1 cellular context compared by ENCODE assay signal in the genomic region with DNA sequence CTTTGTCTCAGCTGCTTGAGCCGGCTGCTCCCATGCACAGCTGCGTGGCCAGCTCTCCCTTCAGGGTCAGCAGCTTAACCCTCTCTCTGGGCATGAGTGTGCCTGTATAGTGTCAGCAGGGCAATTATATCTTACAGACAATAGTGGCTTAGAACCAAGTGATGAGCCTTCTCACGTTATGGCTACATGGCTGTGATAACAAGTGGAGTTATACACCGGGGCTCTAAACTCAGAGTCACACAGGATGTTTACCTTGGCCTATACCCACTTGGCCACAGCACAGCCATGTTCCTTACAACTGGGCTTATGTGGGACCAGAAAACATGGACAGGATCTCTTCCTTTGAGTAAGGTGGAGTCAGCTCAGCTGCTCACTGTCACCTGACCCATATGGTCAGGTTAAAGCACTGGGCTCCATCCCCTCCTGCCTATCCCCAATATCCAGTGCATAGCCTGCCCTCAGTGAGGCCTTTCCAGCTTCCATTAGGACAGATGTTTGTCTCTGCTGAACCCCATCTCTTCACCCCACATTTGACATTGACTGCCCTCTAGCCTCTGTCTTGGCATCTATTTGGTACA.
A peak's percentile ranks its signal among the peaks of the same experiment; 100 is the strongest.
TF ChIP-seq lines count a peak whose summit lies in the region.

No MANE protein-coding gene starts in this region.

TF ChIP-seq in IMR-90, 13 proteins besides CTCF, POLR2A, EP300 and RAD21:
- TF ChIP-seq NFE2L2 (IDR thresholded peaks at IDR 0.05; ENCODE audit: low read depth, low read length): no peak
- peak; percentile 51 for TF ChIP-seq BHLHE40 (IDR thresholded peaks at IDR 0.05; ENCODE audit: low read depth, low read length)
TF ChIP-seq in IMR-90: peak in this region for 1.
